ENCODE assay signal across 8 cellular contexts in genomic region chr15:39801641-39802309, GRCh38. TPM values are rescaled to one million over a fixed set of nuclear protein-coding genes. Genes with fewer than 3 reads are reported as not detected.
DNase-seq lines count a peak whose midpoint lies in the region; ATAC-seq, FAIRE-seq and TF ChIP-seq lines count a peak whose summit lies in the region.

No MANE protein-coding gene starts in this region.

- H2AFZ ChIP-seq in K562 (ENCODE audit: low read depth, low read length), result no peak overlapping the region
- no peak overlapping the region for H2AFZ ChIP-seq in neuronal stem cell (ENCODE audit: low read length)

- intact Hi-C loops in CD8-positive, alpha-beta T cell (cut with DNase I, micrococcal nuclease), result no loop called here
- intact Hi-C loops in K562 (cut with micrococcal nuclease), result loop anchor here (1.0 kb wide), 2 partner anchors 74 to 124 kb away; no protein-coding TSS in a partner anchor

- H3K9me3 ChIP-seq in CD8-positive, alpha-beta T cell (ENCODE audit: low read length), result no peaks in the 10 kb centered on the region
- H3K9me3 ChIP-seq in K562 (replicated peaks; ENCODE audit: control insufficient read depth, insufficient read depth, low read depth, low read length) (no peaks in the 10 kb centered on the region), neuronal stem cell (replicated peaks in 1 of 2; ENCODE audit: control insufficient read depth in 2 of 2, insufficient read depth in 1 of 2, low read depth in 1 of 2, low read length in 2 of 2) (no peaks in the 10 kb centered on the region), T-helper 17 cell (ENCODE audit: control insufficient read depth, low read length, poor library complexity, severe bottlenecking) (no peaks in the 10 kb centered on the region)

- no peak overlapping the region for H3K23ac ChIP-seq in neuronal stem cell (ENCODE audit: low read depth, low read length, poor library complexity)

- 0 out of 2 replicates have a peak, but pooled peaks cover 2% of the 10 kb centered on the region for H4K20me1 ChIP-seq in K562 (replicated peaks; ENCODE audit: control insufficient read depth, insufficient read depth, low read length)

- H3K27me3 ChIP-seq in CD8-positive, alpha-beta T cell (ENCODE audit: insufficient read depth, low read length), result peaks cover 3% of the 10 kb centered on the region
- H3K27me3 ChIP-seq in K562 (ENCODE audit: control insufficient read depth in 2 of 2, insufficient read depth in 2 of 2, low read length in 2 of 2), result peaks cover 25 to 32% of the 10 kb centered on the region in 2 experiments
- H3K27me3 ChIP-seq in neuronal stem cell (ENCODE audit: control insufficient read depth in 3 of 3, insufficient read depth in 3 of 3, low read depth in 1 of 3, low read length in 3 of 3), result no peaks in the 10 kb centered on the region

- no peak overlapping the region for H3K4ac ChIP-seq in neuronal stem cell (ENCODE audit: low read length)

- TF ChIP-seq EP300 in K562 (IDR thresholded peaks at IDR 0.05; ENCODE audit: low read length), result no peak

- CTCF ChIA-PET in CD8-positive, alpha-beta T cell (lab: Charles Lee), result no interaction called here
- CTCF ChIA-PET in K562 (lab: Yijun Ruan, JAX; ENCODE audit: low intra/inter-chr PET ratio), result interaction anchor here (0.5 to 1.1 kb wide), 2 partner anchors 73 to 192 kb away, joined by 4 read pairs; no protein-coding TSS in a partner anchor

- H2BK120ac ChIP-seq in neuronal stem cell (ENCODE audit: low read depth, low read length), result no peak overlapping the region

- FAIRE-seq in K562 (lab: Jason Lieb, UNC), result peak; percentile 92

- BruUV-seq in K562 (replicated peaks; lab: Mats Ljungman, UMichigan), result no TSS peak

- H3K36me3 ChIP-seq in CD8-positive, alpha-beta T cell (ENCODE audit: insufficient read depth, low read length), result no peaks in the 10 kb centered on the region
- H3K36me3 ChIP-seq in K562 (ENCODE audit: control insufficient read depth, insufficient read depth, low read length), result no peaks in the 10 kb centered on the region
- H3K36me3 ChIP-seq in neuronal stem cell (replicated peaks in 1 of 2; ENCODE audit: control insufficient read depth in 2 of 2, insufficient read depth in 2 of 2, low read length in 2 of 2), result peaks cover 0 to 7% of the 10 kb centered on the region in 2 donors

- no peak overlapping the region for H4K8ac ChIP-seq in neuronal stem cell (ENCODE audit: low read depth, low read length)

- no peaks in the 10 kb centered on the region for H3K9me3 Mint-ChIP-seq in CD8-positive, alpha-beta T cell

- in situ Hi-C loops in K562 (cut with MboI), result no loop called here

- peak; percentile 55 to 81 for TF ChIP-seq RAD21 in K562 (CRISPR knock-in tag; conservative IDR thresholded peaks at IDR 0.05 in 1 of 2, IDR thresholded peaks at IDR 0.05 in 1 of 2)

- no peak overlapping the region for H2BK5ac ChIP-seq in neuronal stem cell (ENCODE audit: low read length)

- H2BK12ac ChIP-seq in neuronal stem cell (ENCODE audit: low read length), result no peak overlapping the region

- H3K36me3 Mint-ChIP-seq in CD8-positive, alpha-beta T cell, result no peaks in the 10 kb centered on the region
- no peaks in the 10 kb centered on the region for H3K36me3 Mint-ChIP-seq in T-helper 17 cell (ENCODE audit: low read depth)

- DNase-seq in CD8-positive, alpha-beta T cell, result no peak
- DNase-seq in Jurkat, Clone E6-1 (ENCODE audit: low read depth, low spot score), result peak; percentile 23
- DNase-seq in K562 (ENCODE audit: extremely low read depth in 1 of 4, low spot score in 3 of 4) (peak; percentile 51 to 57 (median 52)), neuronal stem cell (ENCODE audit: low spot score) (no peak), NCI-H1930 (lab: John Stamatoyannopoulos, UW) (no peak), T-helper 17 cell (no peak), NCI-H128 (lab: John Stamatoyannopoulos, UW; ENCODE audit: unreplicated experiment) (no peak)

- H2AK5ac ChIP-seq in neuronal stem cell (ENCODE audit: low read depth, low read length), result no peak overlapping the region

- POLR2A ChIA-PET in CD8-positive, alpha-beta T cell (lab: Charles Lee), result interaction anchor here (0.8 kb wide), 1 partner anchor 13 kb away, joined by 4 read pairs; no protein-coding TSS in a partner anchor
- POLR2A ChIA-PET in K562 (lab: Yijun Ruan, JAX), result no interaction called here

- H3K27ac ChIP-seq in CD8-positive, alpha-beta T cell (ENCODE audit: low read depth, low read length), result no peak overlapping the region
- no peak overlapping the region for H3K27ac ChIP-seq in K562 (ENCODE audit: extremely low read depth, low read depth, low read length)
- no peak overlapping the region for H3K27ac ChIP-seq in neuronal stem cell (replicated peaks; ENCODE audit: low read length)

- H3K9ac ChIP-seq in K562 (ENCODE audit: insufficient read depth in 1 of 2, low read depth in 2 of 2, low read length in 2 of 2) (no peak overlapping the region), neuronal stem cell (ENCODE audit: low read depth, low read length, poor library complexity) (no peak overlapping the region)

- WGBS in K562 (ENCODE audit: insufficient coverage, low coverage, missing lambda C conversion rate), result 12% methylated on average over 19 of the region's 19 CpGs
- no CpG with 5 or more reads among the region's 19 CpGs for WGBS in neuronal stem cell (ENCODE audit: extremely low coverage in 2 of 2, insufficient read length in 2 of 2, insufficient replicate concordance in 1 of 2), 2 donors

- TF ChIP-seq CTCF in CD8-positive, alpha-beta T cell (IDR thresholded peaks at IDR 0.05), result peak; percentile 24
- TF ChIP-seq CTCF in K562 (IDR thresholded peaks at IDR 0.05 in 2 of 3, conservative IDR thresholded peaks at IDR 0.05 in 1 of 3; ENCODE audit: insufficient read depth in 2 of 3, low read depth in 1 of 3, low read length in 3 of 3), result peak; percentile 61 to 71 (median 67)

- no peak for TF ChIP-seq POLR2A in K562 (conservative IDR thresholded peaks at IDR 0.05)

- H3K4me1 ChIP-seq in CD8-positive, alpha-beta T cell (ENCODE audit: insufficient read depth, low read length), result no peaks in the 10 kb centered on the region
- H3K4me1 ChIP-seq in K562 (replicated peaks in 1 of 2; ENCODE audit: control insufficient read depth in 2 of 2, insufficient read depth in 2 of 2, low read length in 2 of 2) (no peaks in the 10 kb centered on the region), neuronal stem cell (ENCODE audit: control insufficient read depth in 2 of 2, insufficient read depth in 1 of 2, low read depth in 1 of 2, low read length in 2 of 2) (peaks cover 0 to 2% of the 10 kb centered on the region in 2 donors)

- H3K14ac ChIP-seq in neuronal stem cell (ENCODE audit: low read length), result no peak overlapping the region

- no peak overlapping the region for H3K4me3 Mint-ChIP-seq in CD8-positive, alpha-beta T cell
- H3K4me3 Mint-ChIP-seq in T-helper 17 cell, result no peak overlapping the region

- no peaks in the 10 kb centered on the region for H3K4me1 Mint-ChIP-seq in CD8-positive, alpha-beta T cell (ENCODE audit: low read depth)
- H3K4me1 Mint-ChIP-seq in T-helper 17 cell, result no peaks in the 10 kb centered on the region

- H4K91ac ChIP-seq in neuronal stem cell (ENCODE audit: low read depth, low read length, poor library complexity), result no peak overlapping the region

- no peak overlapping the region for H3K4me3 ChIP-seq in CD8-positive, alpha-beta T cell (ENCODE audit: low read depth, low read length)
- no peak overlapping the region for H3K4me3 ChIP-seq in Jurkat, Clone E6-1 (ENCODE audit: low read length)
- no peak overlapping the region for H3K4me3 ChIP-seq in K562
- H3K4me3 ChIP-seq in neuronal stem cell (ENCODE audit: low read length in 2 of 2), result no peak overlapping the region

- H3K27ac Mint-ChIP-seq in CD8-positive, alpha-beta T cell, result no peak overlapping the region
- no peak overlapping the region for H3K27ac Mint-ChIP-seq in T-helper 17 cell

- no peaks in the 10 kb centered on the region for H3K9me1 ChIP-seq in K562 (ENCODE audit: control insufficient read depth, insufficient read depth, low read length)

- no peak for ATAC-seq in CD8-positive, alpha-beta T cell
- ATAC-seq in GM18861 (IDR thresholded peaks at IDR 0.05; ENCODE audit: unreplicated experiment) (peak; percentile 63), K562 (peak; percentile 94), T-helper 17 cell (no peak)

- H3K4me2 ChIP-seq in K562 (ENCODE audit: insufficient read depth, low read length) (no peak overlapping the region), neuronal stem cell (ENCODE audit: insufficient read depth, low read length, poor library complexity, severe bottlenecking) (no peak overlapping the region)

- peaks cover 44% of the 10 kb centered on the region for H3K27me3 Mint-ChIP-seq in CD8-positive, alpha-beta T cell (ENCODE audit: low read depth)
- peaks cover 67% of the 10 kb centered on the region for H3K27me3 Mint-ChIP-seq in T-helper 17 cell

- H2BK15ac ChIP-seq in neuronal stem cell (ENCODE audit: low read length), result peak overlapping the region; percentile 16

- no peaks in the 10 kb centered on the region for H3K79me1 ChIP-seq in neuronal stem cell (ENCODE audit: low read depth, low read length)

- H3K79me2 ChIP-seq in K562 (ENCODE audit: control insufficient read depth, insufficient read depth, low read length), result no peaks in the 10 kb centered on the region

- H3K18ac ChIP-seq in neuronal stem cell (ENCODE audit: low read length), result no peak overlapping the region

TF ChIP-seq in K562, 482 proteins besides CTCF, POLR2A, EP300 and RAD21 (continues in another document):
- no peak for TF ChIP-seq WHSC1 (IDR thresholded peaks at IDR 0.05; ENCODE audit: low read length)

RNA-seq across cellular contexts. Expression of gene FSIP1, which starts 19.1 kb away (rescaled TPM):
- total RNA-seq in CD8-positive, alpha-beta T cell, result under 1 TPM; 0.22 to 0.64 TPM
- not detected for polyA plus RNA-seq in Jurkat, Clone E6-1 (2012; ENCODE audit: insufficient read depth, insufficient read length)
- 0.37 TPM in 1 of 2 replicates, not detected in the other for total RNA-seq in K562 (2011; cell fraction: chromatin; rRNA removed; ENCODE audit: low replicate concordance)
- total RNA-seq in K562 (2011; cell fraction: nucleolus; rRNA removed), result not detected in 2 replicates
- 0.29 TPM in 1 of 2 replicates, not detected in the other for total RNA-seq in K562 (2011; cell fraction: nucleoplasm; rRNA removed)
- total RNA-seq in K562 (2014; rRNA removed) (0.08 and 0.23 TPM in 2 replicates), K562 (2014; rRNA removed; fragmentation: Illumina TruSeq; extraction: Trizol) (0.51 and 0.54 TPM in 2 replicates), K562 (2015; rRNA removed; fragmentation: Illumina TruSeq; extraction: Trizol) (0.34 and 0.43 TPM in 2 replicates), K562 (2021) (0.13 and 0.29 TPM in 2 replicates), T-helper 17 cell (1 to 10 TPM in 1 of 2 donors, under 1 TPM in 1; 0.67 to 1.7 TPM)
- polyA plus RNA-seq in K562 (2011; rRNA removed) (0.05 and 0.10 TPM in 2 replicates), K562 (2014; fragmentation: Illumina TruSeq; extraction: Trizol) (0.21 and 0.42 TPM in 2 replicates), K562 (2014; fragmentation: Nextera tagmentation; extraction: Ambion mirVana) (under 1 TPM; 0.07 to 0.20 TPM), K562 (2014; rRNA removed) (0.30 and 0.36 TPM in 2 replicates)
- polyA plus RNA-seq in K562 (2011; cell fraction: cytosol; rRNA removed), result 0.01 and 0.03 TPM in 2 replicates
- polyA plus RNA-seq in K562 (2011; cell fraction: nucleus; rRNA removed), result 0.22 TPM in 1 of 2 replicates, not detected in the other
- polyA plus RNA-seq in K562 (2012), result 0.19 and 0.22 TPM in 2 replicates
- not detected in 2 replicates for polyA minus RNA-seq in K562 (2011; rRNA and poly(A)+ RNA removed)
- not detected in 2 replicates for polyA minus RNA-seq in K562 (2011; cell fraction: cytosol; rRNA and poly(A)+ RNA removed)
- 0.13 TPM in 1 of 2 replicates, not detected in the other for polyA minus RNA-seq in K562 (2011; cell fraction: nucleus; rRNA and poly(A)+ RNA removed)
- 1.3 TPM for polyA plus RNA-seq in neuronal stem cell (2013, experiment 1 of 2)
- polyA plus RNA-seq in neuronal stem cell (2013, experiment 2 of 2), result 1.1 TPM

Comparison
In these comparisons a context has a peak if more than half of its experiments do, and no peak if none do; other contexts are left out.
1. ATAC-seq: peak in GM18861 (single experiment) and K562 (single experiment); none in CD8-positive, alpha-beta T cell (single experiment) and T-helper 17 cell (single experiment).
2. DNase-seq: peak in Jurkat, Clone E6-1 (single experiment) and K562 (4 of 4); none in CD8-positive, alpha-beta T cell (0 of 7), neuronal stem cell (single experiment), NCI-H1930 (0 of 2), T-helper 17 cell (0 of 3) and NCI-H128 (single experiment).